In genomic region chr5:134503937-134504437, GRCh38 we compare ENCODE assay signal across 8 cellular contexts. TPM values are rescaled to one million over a fixed set of nuclear protein-coding genes. Genes with fewer than 3 reads are reported as not detected.
A peak's percentile ranks its signal among the peaks of the same experiment; 100 is the strongest.
DNase-seq lines count a peak whose midpoint lies in the region; ATAC-seq and TF ChIP-seq lines count a peak whose summit lies in the region.

No MANE protein-coding gene starts in this region.

- H3K4me1 Mint-ChIP-seq in WTC11: peaks cover 31% of the 10 kb centered on the region
- H3K4me1 Mint-ChIP-seq in stimulated activated naive B cell treated with anti-CD40 and anti-IgM and Interleukin-4, amounts not matched to agents 10 μg/mL and 1 μg/mL and 100 μg/mL, for 72 hours: peaks cover 17 to 20% of the 10 kb centered on the region in 2 donors

- no peak overlapping the region for H3K4me3 Mint-ChIP-seq in WTC11
- no peak overlapping the region for H3K4me3 Mint-ChIP-seq in stimulated activated naive B cell treated with anti-CD40 and anti-IgM and Interleukin-4, amounts not matched to agents 10 μg/mL and 1 μg/mL and 100 μg/mL, for 72 hours

- POLR2A ChIA-PET in WTC11 (lab: Charles Lee): interaction anchor here (0.5 to 1.3 kb wide), 4 partner anchors 8 to 132 kb away, joined by 3 to 11 read pairs (median 8); no protein-coding TSS in a partner anchor

- ATAC-seq in WTC11: no peak
- ATAC-seq in stimulated activated naive B cell treated with anti-CD40 and anti-IgM and Interleukin-4, amounts not matched to agents 10 μg/mL and 1 μg/mL and 100 μg/mL, for 72 hours (replicated peaks): peak in 1 of 2 donors; percentile 1
- ATAC-seq in HG03457 (IDR thresholded peaks at IDR 0.05; ENCODE audit: unreplicated experiment): no peak
- no peak for ATAC-seq in left lobe of liver

- H3K27ac Mint-ChIP-seq in WTC11: peak overlapping the region; percentile 88
- H3K27ac Mint-ChIP-seq in stimulated activated naive B cell treated with anti-CD40 and anti-IgM and Interleukin-4, amounts not matched to agents 10 μg/mL and 1 μg/mL and 100 μg/mL, for 72 hours: peak overlapping the region; percentile 88

- TF ChIP-seq CTCF in WTC11 (IDR thresholded peaks at IDR 0.05) (no peak), foreskin fibroblast (IDR thresholded peaks at IDR 0.05; ENCODE audit: low read depth, low read length) (no peak)

- DNase-seq in NCI-H82 (lab: John Stamatoyannopoulos, UW): peak; percentile 59
- DNase-seq in NCI-H82 treated with DMSO at 0.1 percent for 48 hours (lab: John Stamatoyannopoulos, UW; ENCODE audit: unreplicated experiment): no peak
- DNase-seq in WTC11 (ENCODE audit: low spot score): no peak
- peak; percentile 44 to 81 for DNase-seq in foreskin fibroblast
- DNase-seq in stimulated activated naive B cell treated with anti-CD40 and anti-IgM and Interleukin-4, amounts not matched to agents 10 μg/mL and 1 μg/mL and 100 μg/mL, for 72 hours: no peak
- DNase-seq in left lobe of liver (ENCODE audit: low spot score): no peak
- DNase-seq in GM19240 (ENCODE audit: insufficient read length, low spot score): no peak

- CTCF ChIA-PET in WTC11 (lab: Charles Lee): interaction anchor here (1.0 to 1.2 kb wide), 4 partner anchors 8 to 83 kb away, joined by 4 to 14 read pairs (median 5); no protein-coding TSS in a partner anchor

- no peak overlapping the region for H3K4me3 ChIP-seq in foreskin fibroblast (ENCODE audit: low read depth in 1 of 2, low read length in 2 of 2)

- no peaks in the 10 kb centered on the region for H3K9me3 Mint-ChIP-seq in WTC11
- H3K9me3 Mint-ChIP-seq in stimulated activated naive B cell treated with anti-CD40 and anti-IgM and Interleukin-4, amounts not matched to agents 10 μg/mL and 1 μg/mL and 100 μg/mL, for 72 hours: no peaks in the 10 kb centered on the region

- no peaks in the 10 kb centered on the region for H3K27me3 Mint-ChIP-seq in WTC11 (ENCODE audit: low read depth)
- H3K27me3 Mint-ChIP-seq in stimulated activated naive B cell treated with anti-CD40 and anti-IgM and Interleukin-4, amounts not matched to agents 10 μg/mL and 1 μg/mL and 100 μg/mL, for 72 hours: no peaks in the 10 kb centered on the region

- H3K36me3 Mint-ChIP-seq in WTC11: no peaks in the 10 kb centered on the region
- H3K36me3 Mint-ChIP-seq in stimulated activated naive B cell treated with anti-CD40 and anti-IgM and Interleukin-4, amounts not matched to agents 10 μg/mL and 1 μg/mL and 100 μg/mL, for 72 hours: no peaks in the 10 kb centered on the region

TF ChIP-seq in WTC11, 78 proteins besides CTCF, POLR2A, EP300 and RAD21:
- no peak for TF ChIP-seq RELA (CRISPR knock-in tag; IDR thresholded peaks at IDR 0.05; ENCODE audit: borderline replicate concordance)
- no peak for TF ChIP-seq ESRRA (CRISPR knock-in tag; IDR thresholded peaks at IDR 0.05; ENCODE audit: borderline replicate concordance)
- no peak for TF ChIP-seq SOX15 (CRISPR knock-in tag; IDR thresholded peaks at IDR 0.05)
- no peak for TF ChIP-seq ZNF138 (CRISPR knock-in tag; conservative IDR thresholded peaks at IDR 0.05)
- TF ChIP-seq ZNF512 (CRISPR knock-in tag; IDR thresholded peaks at IDR 0.05; ENCODE audit: borderline replicate concordance): no peak
- no peak for TF ChIP-seq IRF2 (CRISPR knock-in tag; IDR thresholded peaks at IDR 0.05; ENCODE audit: borderline replicate concordance, low read depth)
- TF ChIP-seq ZNF317 (CRISPR knock-in tag; IDR thresholded peaks at IDR 0.05; ENCODE audit: borderline replicate concordance, low read depth): no peak
- no peak for TF ChIP-seq NFATC4 (CRISPR knock-in tag; IDR thresholded peaks at IDR 0.05)
TF ChIP-seq in WTC11: peak in this region for 0.

RNA-seq across cellular contexts. Expression of gene JADE2, which starts 21.5 kb away (rescaled TPM):
- total RNA-seq in WTC11 (2021) (39.4 to 46.2 TPM (median 40.8 TPM) in 3 replicates), left lobe of liver (14.2 TPM)

Comparison
In these comparisons a context has a peak if more than half of its experiments do, and no peak if none do; other contexts are left out.
1. DNase-seq: peak in NCI-H82 (single experiment) and foreskin fibroblast (2 of 2); none in NCI-H82 treated with DMSO at 0.1 percent for 48 hours (single experiment), WTC11 (single experiment), stimulated activated naive B cell treated with anti-CD40 and anti-IgM and Interleukin-4, amounts not matched to agents 10 μg/mL and 1 μg/mL and 100 μg/mL, for 72 hours (single experiment), left lobe of liver (single experiment) and GM19240 (single experiment).